ENCODE assay signal across 17 cellular contexts in the genomic region with DNA sequence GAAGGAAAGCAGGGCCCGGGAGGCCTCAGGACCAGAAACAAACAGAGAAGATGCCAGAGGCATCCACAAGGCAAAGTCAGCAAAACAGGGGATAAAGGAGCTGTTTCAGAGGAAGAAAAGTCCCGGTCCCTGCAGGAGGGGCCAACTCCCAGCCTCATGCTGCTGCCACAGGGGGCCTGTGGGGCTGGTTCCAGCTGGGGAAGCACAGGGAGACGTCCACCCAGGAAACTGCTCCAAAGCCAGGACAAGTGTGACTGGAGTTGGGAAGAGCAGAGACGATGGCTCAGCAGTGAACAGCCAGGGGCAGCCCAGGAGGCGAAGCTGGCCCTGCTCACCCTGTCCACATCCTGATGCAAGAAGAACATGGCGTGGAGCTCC.
A peak's percentile ranks its signal among the peaks of the same experiment; 100 is the strongest.
DNase-seq lines count a peak whose midpoint lies in the region; ATAC-seq and TF ChIP-seq lines count a peak whose summit lies in the region.
"Had no signal": no experiment of that assay in that cellular context is flagged by ENCODE, and none has a peak within 500 bp of the region (broad histone marks: within the 10 kb centered on the region; RNA-seq: fewer than 3 reads in every experiment).

No MANE protein-coding gene starts in this region.

- no peak for DNase-seq in NB4 (ENCODE audit: low read depth)
- DNase-seq in lung (ENCODE audit: low spot score) = peak; percentile 27
- DNase-seq in sciatic nerve (ENCODE audit: low spot score) = peak; percentile 30
- no peak for DNase-seq in osteoblast (ENCODE audit: insufficient read length, low spot score, missing footprints)
- DNase-seq: AML-193; Caco-2; CD4-positive, CD25-positive, alpha-beta regulatory T cell; DMS153; IMR-90; MM.1S; NCI-H2171; NCI-H446 treated with DMSO at 0.1 percent for 48 hours had no signal

- H3K4me2 ChIP-seq in BLaER1 treated with 17β-estradiol and CSF1 and Interleukin-3, amounts not matched to agents 10 nM and 100 nM = peak overlapping the region; percentile 63 to 80 (median 73); a peak in 20 of 22 replicates
- H3K4me2 ChIP-seq in osteoblast (ENCODE audit: insufficient read depth, low read length) = no peak overlapping the region

- no peak for ATAC-seq in lung (ENCODE audit: insufficient read depth, low FRiP score)
- ATAC-seq in sciatic nerve = no peak
- no peak for ATAC-seq in GM18867 (IDR thresholded peaks at IDR 0.05; ENCODE audit: unreplicated experiment)
- no peak for ATAC-seq in GM18517 (IDR thresholded peaks at IDR 0.05; ENCODE audit: unreplicated experiment)

- peaks cover 0 to 20% (median 13%) of the 10 kb centered on the region in 11 experiments; a peak in 19 of 22 replicates for H3K9me3 ChIP-seq in BLaER1 treated with 17β-estradiol and CSF1 and Interleukin-3, amounts not matched to agents 10 nM and 100 nM (replicated peaks in 1 of 11)
- H3K9me3 ChIP-seq in lung (ENCODE audit: control insufficient read depth in 2 of 2, insufficient read depth in 1 of 2, low read length in 1 of 2) (no peaks in the 10 kb centered on the region), osteoblast (ENCODE audit: low read depth, low read length) (no peaks in the 10 kb centered on the region)
- H3K9me3 ChIP-seq: Caco-2, HAP-1 had no signal

- H3K4me1 ChIP-seq in BLaER1 treated with 17β-estradiol and CSF1 and Interleukin-3, amounts not matched to agents 10 nM and 100 nM = peaks cover 37 to 56% (median 45%) of the 10 kb centered on the region in 10 experiments
- H3K4me1 ChIP-seq in lung (ENCODE audit: control insufficient read depth in 2 of 2, insufficient read depth in 2 of 2, low read length in 2 of 2) = no peaks in the 10 kb centered on the region
- H3K4me1 ChIP-seq in osteoblast (ENCODE audit: insufficient read depth, low read length) = no peaks in the 10 kb centered on the region
- H3K4me1 ChIP-seq: HAP-1, SJSA1 had no signal

- no peak overlapping the region for H3K4me3 ChIP-seq in BLaER1 treated with 17β-estradiol and CSF1 and Interleukin-3, amounts not matched to agents 10 nM and 100 nM
- H3K4me3 ChIP-seq in NB4 (ENCODE audit: low read depth, low read length) (peak overlapping the region; percentile 21), lung (no peak overlapping the region), osteoblast (ENCODE audit: insufficient read depth, low read length) (no peak overlapping the region)
- H3K4me3 ChIP-seq: HAP-1, SJSA1 had no signal

- H3K9ac ChIP-seq in BLaER1 treated with 17β-estradiol and CSF1 and Interleukin-3, amounts not matched to agents 10 nM and 100 nM = no peak overlapping the region; a peak in 1 of 22 replicates

- H3K27ac ChIP-seq in BLaER1 treated with 17β-estradiol and CSF1 and Interleukin-3, amounts not matched to agents 10 nM and 100 nM = peak overlapping the region in 1 of 11 experiments; percentile 46; a peak in 1 of 22 replicates
- no peak overlapping the region for H3K27ac ChIP-seq in lung (ENCODE audit: low read depth in 1 of 2, low read length in 1 of 2)
- no peak overlapping the region for H3K27ac ChIP-seq in osteoblast (ENCODE audit: low read depth, low read length)
- H3K27ac ChIP-seq: SJSA1 had no signal

- TF ChIP-seq POLR2A in NB4 (IDR thresholded peaks at IDR 0.05; ENCODE audit: extremely low read depth, insufficient read length) = no peak

- no peak for TF ChIP-seq CTCF in NB4 (IDR thresholded peaks at IDR 0.05; ENCODE audit: low read depth, low read length)
- no peak for TF ChIP-seq CTCF in lung (IDR thresholded peaks at IDR 0.05; ENCODE audit: control extremely low read depth, extremely low read depth)
- TF ChIP-seq CTCF in osteoblast (IDR thresholded peaks at IDR 0.05; ENCODE audit: extremely low read depth, low read depth, low read length) = no peak

- WGBS in lung, 2 donors = 75 to 84% methylated on average over 6 of the region's 6 CpGs

- H4K20me1 ChIP-seq in BLaER1 treated with 17β-estradiol and CSF1 and Interleukin-3, amounts not matched to agents 10 nM and 100 nM = peaks cover 0 to 9% (median 0%) of the 10 kb centered on the region in 11 experiments; a peak in 2 of 22 replicates
- no peaks in the 10 kb centered on the region for H4K20me1 ChIP-seq in osteoblast (ENCODE audit: insufficient read depth, low read length)

- H3K79me2 ChIP-seq in osteoblast (ENCODE audit: insufficient read depth, low read length) = no peaks in the 10 kb centered on the region

- no peaks in the 10 kb centered on the region for H3K36me3 ChIP-seq in BLaER1 treated with 17β-estradiol and CSF1 and Interleukin-3, amounts not matched to agents 10 nM and 100 nM
- H3K36me3 ChIP-seq in lung (ENCODE audit: control insufficient read depth in 2 of 2, insufficient read depth in 2 of 2, low read length in 2 of 2) = no peaks in the 10 kb centered on the region
- no peaks in the 10 kb centered on the region for H3K36me3 ChIP-seq in osteoblast (ENCODE audit: insufficient read depth, low read length)
- H3K36me3 ChIP-seq: HAP-1, SJSA1 had no signal

- H3K27me3 ChIP-seq in BLaER1 treated with 17β-estradiol and CSF1 and Interleukin-3, amounts not matched to agents 10 nM and 100 nM = peaks cover 0 to 3% (median 0%) of the 10 kb centered on the region in 11 experiments; a peak in 1 of 22 replicates
- H3K27me3 ChIP-seq in lung (ENCODE audit: control insufficient read depth, insufficient read depth) = no peaks in the 10 kb centered on the region
- H3K27me3 ChIP-seq in osteoblast (ENCODE audit: insufficient read depth, low read length) = no peaks in the 10 kb centered on the region
- H3K27me3 ChIP-seq: SJSA1 had no signal

- no peak overlapping the region for H2AFZ ChIP-seq in osteoblast (ENCODE audit: low read length)

- intact Hi-C loops in sciatic nerve (cut with DNase I) = no loop called here

Comparison
In these comparisons a context has a peak if more than half of its experiments do, and no peak if none do; other contexts are left out.
1. DNase-seq: peak in lung (single experiment) and sciatic nerve (single experiment); none in NB4 (single experiment) and osteoblast (single experiment).